31 cellular contexts compared by ENCODE assay signal in the genomic region with DNA sequence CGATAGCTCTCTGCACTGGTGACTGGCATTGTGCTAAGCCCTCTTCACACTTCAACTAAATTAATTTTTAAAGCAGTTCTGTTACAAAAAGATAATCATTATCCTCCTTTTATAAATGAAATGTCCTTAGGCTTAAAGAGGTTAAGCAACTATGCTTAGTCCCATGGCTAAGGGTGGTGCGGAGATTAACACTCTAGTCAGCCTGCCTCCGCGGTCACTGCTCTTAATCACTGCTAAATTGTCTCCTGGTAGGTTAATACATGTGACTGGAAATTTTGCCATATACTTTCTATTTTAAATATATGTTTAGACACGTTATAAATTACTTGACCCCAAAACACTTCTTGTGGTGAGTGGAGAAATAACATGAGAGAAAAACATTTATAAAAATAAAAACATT.
"Had no signal": no experiment of that assay in that cellular context is flagged by ENCODE, and none has a peak within 500 bp of the region (broad histone marks: within the 10 kb centered on the region; RNA-seq: fewer than 3 reads in every experiment).

No MANE protein-coding gene starts in this region.

- ATAC-seq: activated CD8-positive, alpha-beta T cell treated with anti-CD3 and anti-CD28 coated beads for 36 hours; activated naive CD4-positive, alpha-beta T cell treated with anti-CD3 and anti-CD28 coated beads, Interleukin-2, amount 50 U/mL, for 72 hours; activated T-cell treated with anti-CD3 and anti-CD28 coated beads, Interleukin-2, amount 50 U/mL, for 4 hours; activated T-cell treated with anti-CD3 and anti-CD28 coated beads, Interleukin-2, amount 50 U/mL, for 72 hours; activated T-helper 17 cell treated with anti-CD3 and anti-CD28 coated beads, Interleukin-2, amount 50 U/mL, for 72 hours; body of pancreas had no signal

- H3K27ac ChIP-seq: adrenal gland, body of pancreas, brain microvascular endothelial cell, breast epithelium had no signal

- DNase-seq: activated B cell treated with CpG ODN at 0.5 μM for 24 hours; activated CD4-positive, alpha-beta memory T cell treated with anti-CD3 and anti-CD28 coated beads for 36 hours; activated CD4-positive, alpha-beta T cell treated with anti-CD3 and anti-CD28 coated beads for 4 hours; activated CD4-positive, alpha-beta T cell treated with anti-CD3 and anti-CD28 coated beads, Interleukin-2, amount 10 ng/mL, durations not matched to agents 24 days and 14 days; activated CD4-positive, alpha-beta T cell treated with anti-CD3 and anti-CD28 coated beads, Interleukin-2, amount 50 U/mL, for 1 hour; activated CD4-positive, alpha-beta T cell treated with anti-CD3 and anti-CD28 coated beads, Interleukin-2, amount 50 U/mL, for 4 hours; activated CD4-positive, CD25-positive, alpha-beta regulatory T cell treated with anti-CD3 and anti-CD28 coated beads, Interleukin-2, amount 50 U/mL, for 72 hours; activated CD8-positive, alpha-beta memory T cell treated with anti-CD3 and anti-CD28 coated beads, Interleukin-2, amount 50 U/mL, for 4 hours; activated CD8-positive, alpha-beta T cell treated with anti-CD3 and anti-CD28 coated beads for 36 hours; activated effector memory CD4-positive, alpha-beta T cell treated with anti-CD3 and anti-CD28 coated beads, Interleukin-2, amount 50 U/mL, for 16 hours; activated gamma-delta T cell treated with Interleukin-2 at 50 U/mL for 16 hours; activated naive CD4-positive, alpha-beta T cell treated with anti-CD3 and anti-CD28 coated beads for 36 hours; activated naive CD4-positive, alpha-beta T cell treated with anti-CD3 and anti-CD28 coated beads, Interleukin-2, amount 50 U/mL, for 16 hours; activated naive CD8-positive, alpha-beta T cell treated with anti-CD3 and anti-CD28 coated beads for 36 hours; activated T-cell treated with anti-CD3 and anti-CD28 coated beads for 4 hours; activated T-cell treated with anti-CD3 and anti-CD28 coated beads, Interleukin-2, amount 50 U/mL, for 1 hour; activated T-cell treated with anti-CD3 and anti-CD28 coated beads, Interleukin-2, amount 50 U/mL, for 4 hours; activated T-cell treated with anti-CD3 and anti-CD28 coated beads, Interleukin-2, amount 50 U/mL, for 72 hours; adrenal gland; amniotic stem cell; aorta; body of pancreas; brain microvascular endothelial cell; central memory CD4-positive, alpha-beta T cell; T-helper 2 cell; T-helper 9 cell had no signal

- H3K4me3 ChIP-seq: adrenal gland, body of pancreas, breast epithelium had no signal

- H3K36me3 ChIP-seq: adrenal gland, brain microvascular endothelial cell, breast epithelium had no signal

- FAIRE-seq: astrocyte, colon had no signal

- H3K9me3 ChIP-seq: adrenal gland had no signal

- H3K27me3 ChIP-seq: adrenal gland, body of pancreas, brain microvascular endothelial cell, breast epithelium had no signal
